In the genomic region with DNA sequence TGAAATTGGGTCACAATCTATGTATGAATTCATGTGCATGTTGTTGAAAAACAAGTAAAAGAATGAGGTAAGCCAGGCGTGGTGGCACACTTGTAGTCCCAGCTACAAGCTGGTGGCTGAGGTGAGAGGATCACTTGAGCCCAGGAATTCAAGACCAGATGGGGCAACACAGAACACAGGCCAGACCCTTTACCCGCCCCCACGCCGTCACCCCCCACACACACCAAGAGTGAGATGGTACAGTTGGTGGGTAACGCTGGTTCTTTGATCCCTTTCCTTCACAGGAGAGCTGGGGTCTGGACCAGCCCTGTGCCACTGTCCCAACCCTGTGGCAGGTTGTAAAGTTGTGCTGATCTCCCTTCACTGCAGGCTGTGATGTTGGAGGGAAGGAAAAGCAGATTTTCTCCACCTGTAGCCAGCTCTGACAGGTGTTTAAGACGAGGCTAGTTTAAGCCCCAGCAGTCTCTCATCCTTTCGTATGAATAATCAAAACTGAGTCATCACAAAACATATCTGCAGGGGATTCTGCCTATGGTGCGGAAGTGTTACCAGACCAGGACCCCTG, we compare ENCODE assay signal across 19 cellular contexts. TPM values are rescaled to one million over a fixed set of nuclear protein-coding genes. Genes with fewer than 3 reads are reported as not detected.
DNase-seq lines count a peak whose midpoint lies in the region; ATAC-seq, FAIRE-seq and TF ChIP-seq lines count a peak whose summit lies in the region.
"Had no signal": no experiment of that assay in that cellular context is flagged by ENCODE, and none has a peak within 500 bp of the region (broad histone marks: within the 10 kb centered on the region; RNA-seq: fewer than 3 reads in every experiment).

No MANE protein-coding gene starts in this region.

- no peaks in the 10 kb centered on the region for H3K27me3 ChIP-seq in HAP-1 (ENCODE audit: low read depth)
- H3K27me3 ChIP-seq: ascending aorta, esophagus squamous epithelium, tibial artery had no signal

- H3K4me1 Mint-ChIP-seq in activated CD4-positive, alpha-beta T cell treated with anti-CD3 and anti-CD28 coated beads for 36 hours: peaks cover 85% of the 10 kb centered on the region
- peaks cover 95% of the 10 kb centered on the region for H3K4me1 Mint-ChIP-seq in activated naive CD8-positive, alpha-beta T cell treated with anti-CD3 and anti-CD28 coated beads, Interleukin-2, amount 50 U/mL, for 24 hours
- H3K4me1 Mint-ChIP-seq in natural killer cell treated with Interleukin-12 subunit alpha and Interleukin-12 subunit beta and Interleukin-15 and Interleukin-18, amount 100 ng/mL, for 72 hours (ENCODE audit: low read depth in 2 of 2): peaks cover 78 to 84% of the 10 kb centered on the region in 2 donors

- H3K4me1 ChIP-seq in HAP-1: no peaks in the 10 kb centered on the region

- H3K4me3 Mint-ChIP-seq in activated CD4-positive, alpha-beta T cell treated with anti-CD3 and anti-CD28 coated beads for 36 hours: no peak overlapping the region
- H3K4me3 Mint-ChIP-seq in activated naive CD8-positive, alpha-beta T cell treated with anti-CD3 and anti-CD28 coated beads, Interleukin-2, amount 50 U/mL, for 24 hours: no peak overlapping the region
- peak overlapping the region; percentile 63 for H3K4me3 Mint-ChIP-seq in natural killer cell treated with Interleukin-12 subunit alpha and Interleukin-12 subunit beta and Interleukin-15 and Interleukin-18, amount 100 ng/mL, for 72 hours

- H3K36me3 ChIP-seq in HAP-1 (replicated peaks): no peaks in the 10 kb centered on the region; the same call in 1 of the 2 replicates
- H3K36me3 ChIP-seq: ascending aorta, tibial artery, WERI-Rb-1 had no signal

- no peaks in the 10 kb centered on the region for H3K9me3 ChIP-seq in HAP-1
- H3K9me3 ChIP-seq: ascending aorta, tibial artery had no signal

- CTCF ChIA-PET in activated CD4-positive, alpha-beta T cell treated with anti-CD3 and anti-CD28 coated beads for 36 hours (lab: Charles Lee): interaction anchor here (0.8 kb wide), 1 partner anchor 8 kb away, joined by 4 read pairs; no protein-coding TSS in a partner anchor

- H3K9me3 Mint-ChIP-seq in activated CD4-positive, alpha-beta T cell treated with anti-CD3 and anti-CD28 coated beads for 36 hours (ENCODE audit: low read depth): peaks cover 1% of the 10 kb centered on the region
- peaks cover 9% of the 10 kb centered on the region for H3K9me3 Mint-ChIP-seq in activated naive CD8-positive, alpha-beta T cell treated with anti-CD3 and anti-CD28 coated beads, Interleukin-2, amount 50 U/mL, for 24 hours
- peaks cover 3% of the 10 kb centered on the region for H3K9me3 Mint-ChIP-seq in natural killer cell treated with Interleukin-12 subunit alpha and Interleukin-12 subunit beta and Interleukin-15 and Interleukin-18, amount 100 ng/mL, for 72 hours

- in situ Hi-C loops in HAP-1 (cut with MboI; ENCODE audit: low sequenced_read_pairs): no loop called here

- POLR2A ChIA-PET in activated CD4-positive, alpha-beta T cell treated with anti-CD3 and anti-CD28 coated beads for 36 hours (lab: Charles Lee): interaction anchor here (0.6 to 1.5 kb wide), 3 partner anchors 9 to 81 kb away, joined by 3 to 4 read pairs (median 3); no protein-coding TSS in a partner anchor

- H3K27me3 Mint-ChIP-seq in activated CD4-positive, alpha-beta T cell treated with anti-CD3 and anti-CD28 coated beads for 36 hours: no peaks in the 10 kb centered on the region
- no peaks in the 10 kb centered on the region for H3K27me3 Mint-ChIP-seq in activated naive CD8-positive, alpha-beta T cell treated with anti-CD3 and anti-CD28 coated beads, Interleukin-2, amount 50 U/mL, for 24 hours
- H3K27me3 Mint-ChIP-seq in natural killer cell treated with Interleukin-12 subunit alpha and Interleukin-12 subunit beta and Interleukin-15 and Interleukin-18, amount 100 ng/mL, for 72 hours: no peaks in the 10 kb centered on the region

- no peak for ATAC-seq in activated CD4-positive, alpha-beta T cell treated with anti-CD3 and anti-CD28 coated beads for 36 hours
- no peak for ATAC-seq in activated naive CD8-positive, alpha-beta T cell treated with anti-CD3 and anti-CD28 coated beads, Interleukin-2, amount 50 U/mL, for 24 hours
- ATAC-seq in natural killer cell treated with Interleukin-12 subunit alpha and Interleukin-12 subunit beta and Interleukin-15 and Interleukin-18, amount 100 ng/mL, for 72 hours: peak; percentile 21 to 40
- ATAC-seq: PC-3 had no signal

- peaks cover 43% of the 10 kb centered on the region for H3K36me3 Mint-ChIP-seq in activated CD4-positive, alpha-beta T cell treated with anti-CD3 and anti-CD28 coated beads for 36 hours (ENCODE audit: low read depth)
- H3K36me3 Mint-ChIP-seq in activated naive CD8-positive, alpha-beta T cell treated with anti-CD3 and anti-CD28 coated beads, Interleukin-2, amount 50 U/mL, for 24 hours (ENCODE audit: low read depth): peaks cover 56% of the 10 kb centered on the region
- peaks cover 6% of the 10 kb centered on the region for H3K36me3 Mint-ChIP-seq in natural killer cell treated with Interleukin-12 subunit alpha and Interleukin-12 subunit beta and Interleukin-15 and Interleukin-18, amount 100 ng/mL, for 72 hours

- H3K4me3 ChIP-seq in HAP-1: no peak overlapping the region
- H3K4me3 ChIP-seq: ascending aorta, esophagus squamous epithelium, tibial artery had no signal

- peak overlapping the region; percentile 39 for H3K27ac Mint-ChIP-seq in activated CD4-positive, alpha-beta T cell treated with anti-CD3 and anti-CD28 coated beads for 36 hours
- H3K27ac Mint-ChIP-seq in activated naive CD8-positive, alpha-beta T cell treated with anti-CD3 and anti-CD28 coated beads, Interleukin-2, amount 50 U/mL, for 24 hours: peak overlapping the region; percentile 71
- peak overlapping the region; percentile 67 to 78 for H3K27ac Mint-ChIP-seq in natural killer cell treated with Interleukin-12 subunit alpha and Interleukin-12 subunit beta and Interleukin-15 and Interleukin-18, amount 100 ng/mL, for 72 hours

- peak; percentile 17 for FAIRE-seq in GM12892 (lab: Jason Lieb, UNC)
- FAIRE-seq: A204.1 had no signal

- no peak for DNase-seq in activated CD4-positive, alpha-beta T cell treated with anti-CD3 and anti-CD28 coated beads for 36 hours
- DNase-seq in activated CD4-positive, alpha-beta T cell treated with anti-CD3 and anti-CD28 coated beads, Interleukin-2, amount 50 U/mL, for 48 hours: no peak
- DNase-seq in GM12892 (ENCODE audit: insufficient read length) (no peak), HAP-1 (ENCODE audit: low spot score in 2 of 2) (no peak), Kasumi-1 (lab: John Stamatoyannopoulos, UW) (no peak), superior temporal gyrus (ENCODE audit: extremely low spot score) (no peak)
- no peak for DNase-seq in activated naive CD8-positive, alpha-beta T cell treated with anti-CD3 and anti-CD28 coated beads, Interleukin-2, amount 50 U/mL, for 24 hours
- DNase-seq in natural killer cell treated with Interleukin-12 subunit alpha and Interleukin-12 subunit beta and Interleukin-15 and Interleukin-18, amount 100 ng/mL, for 72 hours (ENCODE audit: low spot score): peak; percentile 32
- DNase-seq: activated CD8-positive, alpha-beta memory T cell treated with anti-CD3 and anti-CD28 coated beads for 24 hours; effector CD8-positive, alpha-beta T cell; esophagus squamous epithelium; GDM1; HCEC 1CT; IMR-90; PC-3; WERI-Rb-1 had no signal

- TF ChIP-seq POLR2A in GM12892 (IDR thresholded peaks at IDR 0.05; ENCODE audit: low read depth, low read length): no peak

- intact Hi-C loops in activated CD4-positive, alpha-beta T cell treated with anti-CD3 and anti-CD28 coated beads for 36 hours (cut with DNase I, micrococcal nuclease): loop anchor here in 1 of 2 experiments (10.0 kb wide), 2 partner anchors 175 to 445 kb away; no protein-coding TSS in a partner anchor

RNA-seq across cellular contexts. Expression of gene B3GNT2, which starts 13.6 kb away (rescaled TPM):
- 10 to 100 TPM; 28.6 to 31.7 TPM for total RNA-seq in activated CD4-positive, alpha-beta T cell treated with anti-CD3 and anti-CD28 coated beads for 36 hours
- 65.4 TPM for polyA plus RNA-seq in GM12892 (2012; ENCODE audit: missing spikeins)
- total RNA-seq in natural killer cell treated with Interleukin-12 subunit alpha and Interleukin-12 subunit beta and Interleukin-15 and Interleukin-18, amount 100 ng/mL, for 72 hours: 10 to 100 TPM; 29.8 to 31.0 TPM

Comparison
In these comparisons a context has a peak if more than half of its experiments do, and no peak if none do; other contexts are left out.
1. ATAC-seq: peak in natural killer cell treated with Interleukin-12 subunit alpha and Interleukin-12 subunit beta and Interleukin-15 and Interleukin-18, amount 100 ng/mL, for 72 hours (2 of 2); none in activated CD4-positive, alpha-beta T cell treated with anti-CD3 and anti-CD28 coated beads for 36 hours (single experiment) and activated naive CD8-positive, alpha-beta T cell treated with anti-CD3 and anti-CD28 coated beads, Interleukin-2, amount 50 U/mL, for 24 hours (single experiment).
2. Peak in every context shown above with its lines, with median percentiles within 50 percentile points of each other: H3K27ac Mint-ChIP-seq.